32 cellular contexts compared by ENCODE assay signal in the genomic region with DNA sequence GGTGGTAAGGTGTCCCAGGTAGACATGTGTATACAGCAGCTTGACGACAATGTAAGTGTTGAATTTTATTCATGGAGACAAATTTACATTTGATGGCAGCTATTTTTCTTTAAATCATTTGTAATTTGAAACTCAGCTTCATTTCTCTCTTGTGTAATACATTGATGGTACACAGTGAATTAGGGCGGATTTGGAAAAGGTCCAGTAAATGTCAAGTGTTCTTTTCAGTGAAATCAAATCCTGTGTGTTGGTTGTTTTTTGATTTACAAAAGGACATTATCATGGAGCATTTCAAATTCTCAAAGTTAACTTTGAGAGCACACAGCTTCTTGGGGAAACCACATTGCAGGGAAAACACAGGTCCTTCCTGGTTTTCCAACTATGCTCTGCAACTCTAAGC. TPM values are rescaled to one million over a fixed set of nuclear protein-coding genes. Genes with fewer than 3 reads are reported as not detected.
DNase-seq lines count a peak whose midpoint lies in the region; ATAC-seq and TF ChIP-seq lines count a peak whose summit lies in the region.
"Had no signal": no experiment of that assay in that cellular context is flagged by ENCODE, and none has a peak within 500 bp of the region (broad histone marks: within the 10 kb centered on the region; RNA-seq: fewer than 3 reads in every experiment).

No MANE protein-coding gene starts in this region.

- TF ChIP-seq CTCF in MCF 10A (IDR thresholded peaks at IDR 0.05; ENCODE audit: unreplicated experiment), result no peak
- no peak for TF ChIP-seq CTCF in breast epithelium (IDR thresholded peaks at IDR 0.05)

- H3K27me3 ChIP-seq in breast epithelium, result no peaks in the 10 kb centered on the region
- H3K27me3 ChIP-seq in adipocyte (replicated peaks; ENCODE audit: control insufficient read depth, insufficient read depth, low read length), result no peaks in the 10 kb centered on the region
- H3K27me3 ChIP-seq: pancreas had no signal

- CTCF ChIA-PET in MCF 10A (lab: Yijun Ruan, JAX), result interaction anchor here (0.6 kb wide), 1 partner anchor 855 kb away, joined by 4 read pairs; no protein-coding TSS in a partner anchor

- DNase-seq in MCF 10A (ENCODE audit: unreplicated experiment) (peak; percentile 64), breast epithelium (ENCODE audit: low spot score in 2 of 2) (no peak), NCI-H2029 treated with DMSO at 0.1 percent for 48 hours (lab: John Stamatoyannopoulos, UW) (peak; percentile 54), adipocyte (ENCODE audit: low read depth) (peak; percentile 56), KBM-7 (no peak), hippocampal formation (lab: John Stamatoyannopoulos, UW) (no peak)
- DNase-seq: activated B cell treated with CpG ODN at 0.5 μM for 24 hours; activated CD4-positive, alpha-beta T cell treated with anti-CD3 and anti-CD28 coated beads, Interleukin-2, amount 10 ng/mL, durations not matched to agents 7 days and 5 days; activated effector memory CD4-positive, alpha-beta T cell treated with anti-CD3 and anti-CD28 coated beads, Interleukin-2, amount 50 U/mL, for 16 hours; activated naive CD8-positive, alpha-beta T cell treated with anti-CD3 and anti-CD28 coated beads, Interleukin-2, amount 10 ng/mL, durations not matched to agents 7 days and 5 days; activated T-cell treated with anti-CD3 and anti-CD28 coated beads, Interleukin-2, amount 50 U/mL, for 24 hours; C1 segment of cervical spinal cord; Caco-2; effector memory CD4-positive, alpha-beta T cell; EL; erythroblast; foreskin keratinocyte; head of caudate nucleus; kidney; left ventricle myocardium superior; pancreas; substantia nigra; trophoblast cell had no signal

- in situ Hi-C loops in KBM-7 (cut with MboI; ENCODE audit: low pct_unique_long_range_greater_than_20kb, low sequenced_read_pairs), result no loop called here

- POLR2A ChIA-PET in MCF 10A (lab: Yijun Ruan, JAX), result interaction anchor here (0.7 to 1.5 kb wide), 4 partner anchors 9 to 55 kb away, joined by 3 to 8 read pairs (median 3); no protein-coding TSS in a partner anchor

- no peak for TF ChIP-seq POLR2A in breast epithelium (IDR thresholded peaks at IDR 0.05)

- no peak overlapping the region for H3K4me3 Mint-ChIP-seq in MCF 10A (ENCODE audit: unreplicated experiment)
- H3K4me3 Mint-ChIP-seq: activated B cell treated with CpG ODN at 0.5 μM for 24 hours; activated CD4-positive, alpha-beta T cell treated with anti-CD3 and anti-CD28 coated beads, Interleukin-2, amount 10 ng/mL, durations not matched to agents 7 days and 5 days; activated naive CD8-positive, alpha-beta T cell treated with anti-CD3 and anti-CD28 coated beads, Interleukin-2, amount 10 ng/mL, durations not matched to agents 7 days and 5 days; activated T-cell treated with anti-CD3 and anti-CD28 coated beads, Interleukin-2, amount 50 U/mL, for 24 hours; neural crest cell; stimulated activated memory B cell treated with anti-CD40 and anti-IgM and Interleukin-4, amounts not matched to agents 10 μg/mL and 1 μg/mL and 100 μg/mL, for 72 hours had no signal

- H3K36me3 Mint-ChIP-seq in MCF 10A (ENCODE audit: insufficient read depth, unreplicated experiment), result no peaks in the 10 kb centered on the region
- H3K36me3 Mint-ChIP-seq: activated naive CD8-positive, alpha-beta T cell treated with anti-CD3 and anti-CD28 coated beads, Interleukin-2, amount 10 ng/mL, durations not matched to agents 7 days and 5 days; stimulated activated memory B cell treated with anti-CD40 and anti-IgM and Interleukin-4, amounts not matched to agents 10 μg/mL and 1 μg/mL and 100 μg/mL, for 72 hours had no signal

- ATAC-seq in HG02970 (IDR thresholded peaks at IDR 0.05; ENCODE audit: low FRiP score, unreplicated experiment), result no peak
- ATAC-seq: foreskin keratinocyte; left ventricle myocardium superior; pancreas; stimulated activated memory B cell treated with anti-CD40 and anti-IgM and Interleukin-4, amounts not matched to agents 10 μg/mL and 1 μg/mL and 100 μg/mL, for 72 hours had no signal

- peaks cover 6% of the 10 kb centered on the region for H3K4me1 Mint-ChIP-seq in MCF 10A (ENCODE audit: insufficient read depth, unreplicated experiment)
- H3K4me1 Mint-ChIP-seq: activated B cell treated with CpG ODN at 0.5 μM for 24 hours; activated CD4-positive, alpha-beta T cell treated with anti-CD3 and anti-CD28 coated beads, Interleukin-2, amount 10 ng/mL, durations not matched to agents 7 days and 5 days; neural crest cell; stimulated activated memory B cell treated with anti-CD40 and anti-IgM and Interleukin-4, amounts not matched to agents 10 μg/mL and 1 μg/mL and 100 μg/mL, for 72 hours had no signal

- H3K27me3 Mint-ChIP-seq in MCF 10A (ENCODE audit: insufficient read depth, unreplicated experiment), result no peaks in the 10 kb centered on the region

- H3K4me1 ChIP-seq in breast epithelium (no peaks in the 10 kb centered on the region), adipocyte (ENCODE audit: control insufficient read depth, insufficient read depth, low read length) (peaks cover 5% of the 10 kb centered on the region)
- H3K4me1 ChIP-seq: Caco-2, foreskin keratinocyte, pancreas had no signal

- intact Hi-C loops in MCF 10A (cut with micrococcal nuclease), result no loop called here
- intact Hi-C loops in breast epithelium (cut with DNase I; ENCODE audit: low total_unique reads), result no loop called here

- H3K9ac ChIP-seq in adipocyte (ENCODE audit: low read length), result no peak overlapping the region

- no peaks in the 10 kb centered on the region for H3K9me3 Mint-ChIP-seq in MCF 10A (ENCODE audit: unreplicated experiment)
- H3K9me3 Mint-ChIP-seq: activated B cell treated with CpG ODN at 0.5 μM for 24 hours; activated CD4-positive, alpha-beta T cell treated with anti-CD3 and anti-CD28 coated beads, Interleukin-2, amount 10 ng/mL, durations not matched to agents 7 days and 5 days; activated naive CD8-positive, alpha-beta T cell treated with anti-CD3 and anti-CD28 coated beads, Interleukin-2, amount 10 ng/mL, durations not matched to agents 7 days and 5 days; activated T-cell treated with anti-CD3 and anti-CD28 coated beads, Interleukin-2, amount 50 U/mL, for 24 hours; neural crest cell; stimulated activated memory B cell treated with anti-CD40 and anti-IgM and Interleukin-4, amounts not matched to agents 10 μg/mL and 1 μg/mL and 100 μg/mL, for 72 hours had no signal

- H3K36me3 ChIP-seq in breast epithelium, result no peaks in the 10 kb centered on the region
- H3K36me3 ChIP-seq in adipocyte (ENCODE audit: control insufficient read depth, insufficient read depth, low read length, severe bottlenecking), result no peaks in the 10 kb centered on the region
- H3K36me3 ChIP-seq: pancreas had no signal

- H3K4me3 ChIP-seq in breast epithelium (no peak overlapping the region), adipocyte (ENCODE audit: low read length) (no peak overlapping the region)
- H3K4me3 ChIP-seq: coronary artery, pancreas, skin epidermis had no signal

- H3K27ac Mint-ChIP-seq in MCF 10A (ENCODE audit: low read depth, unreplicated experiment), result no peak overlapping the region
- H3K27ac Mint-ChIP-seq: activated B cell treated with CpG ODN at 0.5 μM for 24 hours; activated CD4-positive, alpha-beta T cell treated with anti-CD3 and anti-CD28 coated beads, Interleukin-2, amount 10 ng/mL, durations not matched to agents 7 days and 5 days; activated naive CD8-positive, alpha-beta T cell treated with anti-CD3 and anti-CD28 coated beads, Interleukin-2, amount 10 ng/mL, durations not matched to agents 7 days and 5 days; activated T-cell treated with anti-CD3 and anti-CD28 coated beads, Interleukin-2, amount 50 U/mL, for 24 hours; stimulated activated memory B cell treated with anti-CD40 and anti-IgM and Interleukin-4, amounts not matched to agents 10 μg/mL and 1 μg/mL and 100 μg/mL, for 72 hours had no signal

- BruUV-seq in MCF 10A (replicated peaks; lab: Mats Ljungman, UMichigan), result no TSS peak

- H3K27ac ChIP-seq in breast epithelium, result no peak overlapping the region
- H3K27ac ChIP-seq: coronary artery, foreskin keratinocyte, pancreas, skin epidermis had no signal

- H3K9me3 ChIP-seq in breast epithelium, result no peaks in the 10 kb centered on the region
- no peaks in the 10 kb centered on the region for H3K9me3 ChIP-seq in adipocyte (ENCODE audit: control insufficient read depth, low read length)
- H3K9me3 ChIP-seq: Caco-2, pancreas had no signal

RNA-seq across cellular contexts. Expression of a gene that starts 30.1 kb away (rescaled TPM):
- total RNA-seq in MCF 10A (2022), result 2.8 and 4.4 TPM in 2 replicates
- 1 to 10 TPM in 2 of 3 donors, under 1 TPM in 1; 0.59 to 5.6 (median 2.4) TPM for total RNA-seq in breast epithelium
- total RNA-seq: activated B cell treated with CpG ODN at 0.5 μM for 24 hours; activated CD4-positive, alpha-beta T cell treated with anti-CD3 and anti-CD28 coated beads, Interleukin-2, amount 10 ng/mL, durations not matched to agents 7 days and 5 days; activated CD8-positive, alpha-beta memory T cell treated with anti-CD3 and anti-CD28 coated beads for 36 hours; activated naive CD8-positive, alpha-beta T cell treated with anti-CD3 and anti-CD28 coated beads, Interleukin-2, amount 10 ng/mL, durations not matched to agents 7 days and 5 days; foreskin keratinocyte; H4; HT-29; renal cortical epithelial cell had no signal

Comparison
In these comparisons a context has a peak if more than half of its experiments do, and no peak if none do; other contexts are left out.
1. DNase-seq: peak in MCF 10A (single experiment), NCI-H2029 treated with DMSO at 0.1 percent for 48 hours (single experiment) and adipocyte (single experiment); none in breast epithelium (0 of 2), KBM-7 (single experiment) and hippocampal formation (0 of 2).